Comparison of ENCODE assay signal across 15 cellular contexts in the genomic region with DNA sequence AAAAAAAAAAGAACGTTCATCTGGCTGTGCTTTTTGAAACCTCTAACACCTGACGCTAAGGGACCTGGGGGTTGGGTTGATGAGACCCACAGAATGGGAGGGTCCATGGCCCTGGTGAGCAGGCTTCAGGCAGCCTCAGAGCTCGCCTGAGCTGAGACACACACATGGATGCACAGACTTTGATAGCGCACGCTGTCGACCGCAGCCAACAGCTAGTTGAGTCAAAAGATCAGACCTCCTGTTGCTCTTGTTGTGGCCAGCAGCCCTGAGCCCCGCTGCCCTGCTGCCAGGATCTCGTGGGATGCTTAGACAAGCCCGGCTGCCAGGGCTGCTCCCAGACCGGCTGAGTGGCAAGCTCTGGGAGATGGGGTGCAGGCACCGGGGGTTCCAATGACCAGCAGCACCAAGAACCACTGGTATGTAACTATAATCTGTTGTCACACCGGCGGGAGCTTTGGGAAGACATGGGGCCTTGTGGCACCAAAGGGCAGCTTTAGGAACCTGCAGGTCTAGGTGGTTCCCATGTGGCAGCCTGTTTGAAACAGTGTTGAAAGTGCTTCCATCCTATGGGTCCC. TPM values are rescaled to one million over a fixed set of nuclear protein-coding genes. Genes with fewer than 3 reads are reported as not detected.
DNase-seq lines count a peak whose midpoint lies in the region; ATAC-seq, FAIRE-seq and TF ChIP-seq lines count a peak whose summit lies in the region.
"Had no signal": no experiment of that assay in that cellular context is flagged by ENCODE, and none has a peak within 500 bp of the region (broad histone marks: within the 10 kb centered on the region; RNA-seq: fewer than 3 reads in every experiment).

No MANE protein-coding gene starts in this region.

- peaks cover 91% of the 10 kb centered on the region for H3K4me1 Mint-ChIP-seq in stimulated activated naive CD8-positive, alpha-beta T cell treated with anti-CD3 and anti-CD28 coated beads, Interleukin-15, amount 100 ng/mL, for 72 hours
- peaks cover 27% of the 10 kb centered on the region for H3K4me1 Mint-ChIP-seq in activated naive CD8-positive, alpha-beta T cell treated with anti-CD3 and anti-CD28 coated beads for 36 hours

- no peak overlapping the region for H3K27ac ChIP-seq in H1 (ENCODE audit: low read depth, low read length)

- no peak overlapping the region for H3K14ac ChIP-seq in H1 (ENCODE audit: insufficient read length)

- H2BK15ac ChIP-seq in H1 (ENCODE audit: low read length): no peak overlapping the region; the same call in 1 of the 2 replicates

- H4K91ac ChIP-seq in H1 (replicated peaks; ENCODE audit: insufficient read length, low read length): peak overlapping the region; percentile 42

- WGBS in H1 (ENCODE audit: extremely low coverage in 1 of 2, insufficient coverage in 1 of 2, insufficient read length in 1 of 2, insufficient replicate concordance in 2 of 2, low coverage in 1 of 2, low lambda C conversion rate in 2 of 2, missing lambda C conversion rate in 1 of 2), 2 experiments: 90% methylated on average over 12 of the region's 14 CpGs; no CpG with 5 or more reads in 1 of the 2 experiments

- no peak overlapping the region for H2AK5ac ChIP-seq in H1 (ENCODE audit: low read depth, low read length)

- peak overlapping the region; percentile 16 for H4K5ac ChIP-seq in H1 (ENCODE audit: insufficient read length, low read depth, low read length)

- H3K79me1 ChIP-seq in H1 (ENCODE audit: low read depth, low read length): no peaks in the 10 kb centered on the region

- H3K27ac Mint-ChIP-seq in stimulated activated naive CD8-positive, alpha-beta T cell treated with anti-CD3 and anti-CD28 coated beads, Interleukin-15, amount 100 ng/mL, for 72 hours: peak overlapping the region in 1 of 2 donors; percentile 28
- H3K27ac Mint-ChIP-seq in activated naive CD8-positive, alpha-beta T cell treated with anti-CD3 and anti-CD28 coated beads for 36 hours: peak overlapping the region; percentile 71
- H3K27ac Mint-ChIP-seq: CD14-positive monocyte had no signal

- H2BK12ac ChIP-seq in H1 (ENCODE audit: low read depth, low read length): peak overlapping the region; percentile 85; the same call in 1 of the 2 replicates

- H3K27me3 ChIP-seq in H1 (replicated peaks in 1 of 4; ENCODE audit: control insufficient read depth in 3 of 4, extremely low read depth in 1 of 4, insufficient read depth in 3 of 4, low read length in 3 of 4): no peaks in the 10 kb centered on the region; a peak in 1 of 7 replicates

- H3K56ac ChIP-seq in H1 (replicated peaks; ENCODE audit: insufficient read length, low read depth, low read length): no peak overlapping the region

- peaks cover 0 to 9% (median 4%) of the 10 kb centered on the region in 4 experiments; a peak in 5 of 7 replicates for H3K4me1 ChIP-seq in H1 (replicated peaks in 1 of 4; ENCODE audit: control insufficient read depth in 3 of 4, insufficient read depth in 4 of 4, low read length in 3 of 4)

- TF ChIP-seq RAD21 in H1 (IDR thresholded peaks at IDR 0.05 in 1 of 2, conservative IDR thresholded peaks at IDR 0.05 in 1 of 2; ENCODE audit: low read depth in 2 of 2, low read length in 2 of 2): no peak

- H3K4ac ChIP-seq in H1 (replicated peaks; ENCODE audit: insufficient read length, low read depth, low read length): no peak overlapping the region

- H3K4me3 Mint-ChIP-seq in stimulated activated naive CD8-positive, alpha-beta T cell treated with anti-CD3 and anti-CD28 coated beads, Interleukin-15, amount 100 ng/mL, for 72 hours: no peak overlapping the region
- H3K4me3 Mint-ChIP-seq in activated naive CD8-positive, alpha-beta T cell treated with anti-CD3 and anti-CD28 coated beads for 36 hours: no peak overlapping the region
- H3K4me3 Mint-ChIP-seq: CD14-positive monocyte had no signal

- no peak overlapping the region for H3K4me2 ChIP-seq in H1 (ENCODE audit: insufficient read depth in 1 of 2, low read depth in 2 of 2, low read length in 2 of 2)

- no peaks in the 10 kb centered on the region for H3K36me3 ChIP-seq in H1 (ENCODE audit: control insufficient read depth in 2 of 4, insufficient read depth in 4 of 4, low read length in 3 of 4)

- no peak overlapping the region for H3K9ac ChIP-seq in H1 (replicated peaks in 1 of 4; ENCODE audit: extremely low read depth in 1 of 4, low read depth in 3 of 4, low read length in 3 of 4)

- H3K27me3 Mint-ChIP-seq in stimulated activated naive CD8-positive, alpha-beta T cell treated with anti-CD3 and anti-CD28 coated beads, Interleukin-15, amount 100 ng/mL, for 72 hours: no peaks in the 10 kb centered on the region
- H3K27me3 Mint-ChIP-seq in activated naive CD8-positive, alpha-beta T cell treated with anti-CD3 and anti-CD28 coated beads for 36 hours: no peaks in the 10 kb centered on the region

- H3K23me2 ChIP-seq in H1 (ENCODE audit: low read depth, low read length): no peaks in the 10 kb centered on the region

- H3K79me2 ChIP-seq in H1 (ENCODE audit: control insufficient read depth in 1 of 2, insufficient read depth in 2 of 2, low read length in 2 of 2): no peaks in the 10 kb centered on the region

- no peak for TF ChIP-seq POLR2A in H1 (IDR thresholded peaks at IDR 0.05; ENCODE audit: control extremely low read depth in 1 of 2, low read depth in 2 of 2, low read length in 2 of 2)

- peak overlapping the region; percentile 61; the same call in 1 of the 2 replicates for H2BK20ac ChIP-seq in H1 (ENCODE audit: low read length)

- peak overlapping the region; percentile 75; the same call in 1 of the 2 replicates for H4K8ac ChIP-seq in H1 (ENCODE audit: extremely low read depth, insufficient read depth, low read length)

- no peak overlapping the region for H3K18ac ChIP-seq in H1 (ENCODE audit: extremely low read depth, low read length)

- 0 out of 2 replicates have a peak overlapping the region, but pooled peaks have one; percentile 2 for H2BK5ac ChIP-seq in H1 (ENCODE audit: low read depth, low read length)

- peaks cover 9% of the 10 kb centered on the region for H3K36me3 Mint-ChIP-seq in activated naive CD8-positive, alpha-beta T cell treated with anti-CD3 and anti-CD28 coated beads for 36 hours

- peaks cover 0 to under 1% of the 10 kb centered on the region in 2 experiments; a peak in 2 of 4 replicates for H3K9me3 ChIP-seq in H1 (ENCODE audit: insufficient read depth in 2 of 2, low read depth in 1 of 2, low read length in 1 of 2)

- POLR2A ChIA-PET in H1 (lab: Charles Lee; ENCODE audit: partially characterized antibody): interaction anchor here (0.6 to 1.2 kb wide), 2 partner anchors 12 to 16 kb away, joined by 3 to 7 read pairs; no protein-coding TSS in a partner anchor

- FAIRE-seq in H1 (lab: Jason Lieb, UNC): no peak

- TF ChIP-seq EP300 in H1 (IDR thresholded peaks at IDR 0.05; ENCODE audit: borderline replicate concordance in 1 of 2, low read depth in 2 of 2, low read length in 2 of 2): no peak

- H2BK120ac ChIP-seq in H1 (replicated peaks; ENCODE audit: low read depth, low read length): no peak overlapping the region

- CTCF ChIA-PET in H1 (lab: Charles Lee; ENCODE audit: partially characterized antibody): interaction anchor here (0.6 to 4.3 kb wide), 4 partner anchors 13 to 75 kb away, joined by 3 to 29 read pairs (median 4); no protein-coding TSS in a partner anchor

- no peak overlapping the region for H3K23ac ChIP-seq in H1 (ENCODE audit: insufficient read length)

- peaks cover 6 to 7% of the 10 kb centered on the region in 2 donors for H3K9me3 Mint-ChIP-seq in stimulated activated naive CD8-positive, alpha-beta T cell treated with anti-CD3 and anti-CD28 coated beads, Interleukin-15, amount 100 ng/mL, for 72 hours
- peaks cover 7% of the 10 kb centered on the region for H3K9me3 Mint-ChIP-seq in activated naive CD8-positive, alpha-beta T cell treated with anti-CD3 and anti-CD28 coated beads for 36 hours

- no peak overlapping the region for H3K4me3 ChIP-seq in H1 (ENCODE audit: extremely low read depth in 1 of 4, insufficient read depth in 2 of 4, low read depth in 3 of 4, low read length in 4 of 4)

- TF ChIP-seq CTCF in H1 (IDR thresholded peaks at IDR 0.05; ENCODE audit: control extremely low read depth in 1 of 3, insufficient read depth in 1 of 3, low read depth in 1 of 3, low read length in 3 of 3): no peak

- ATAC-seq in stimulated activated naive CD8-positive, alpha-beta T cell treated with anti-CD3 and anti-CD28 coated beads, Interleukin-15, amount 100 ng/mL, for 72 hours: peak; percentile 47
- ATAC-seq in stimulated activated naive CD8-positive, alpha-beta T cell treated with anti-CD3 and anti-CD28 coated beads, Interleukin-15, Interleukin-2, amounts not matched to agents 100 U/mL and 50 U/mL, for 24 hours: no peak
- ATAC-seq in activated CD4-positive, CD25-positive, alpha-beta regulatory T cell treated with anti-CD3 and anti-CD28 coated beads, Interleukin-2, amount 50 U/mL, for 24 hours: no peak

- DNase-seq in stimulated activated naive CD8-positive, alpha-beta T cell treated with anti-CD3 and anti-CD28 coated beads, Interleukin-15, amount 100 ng/mL, for 72 hours: no peak
- no peak for DNase-seq in stimulated activated naive CD8-positive, alpha-beta T cell treated with anti-CD3 and anti-CD28 coated beads, Interleukin-15, Interleukin-2, amounts not matched to agents 100 U/mL and 50 U/mL, for 24 hours
- DNase-seq in activated naive CD8-positive, alpha-beta T cell treated with anti-CD3 and anti-CD28 coated beads for 36 hours: peak; percentile 44
- DNase-seq in H1 (ENCODE audit: low read depth in 1 of 2, low spot score in 2 of 2) (no peak), SKM-1 treated with dmso at 0.1 percent for 144 hours (lab: John Stamatoyannopoulos, UW; ENCODE audit: unreplicated experiment) (no peak), NCI-H446 (lab: John Stamatoyannopoulos, UW) (no peak)
- DNase-seq: DMS79, Karpas-422, NCI-H1417 treated with DMSO at 0.1 percent for 48 hours, NCI-H187 treated with DMSO at 0.1 percent for 48 hours, NCI-H2227 treated with DMSO at 0.1 percent for 48 hours, NCI-H524 treated with DMSO at 0.1 percent for 48 hours, SHP77 had no signal

- no peaks in the 10 kb centered on the region for H4K20me1 ChIP-seq in H1 (replicated peaks in 1 of 2; ENCODE audit: control insufficient read depth in 1 of 2, insufficient read depth in 2 of 2, low read length in 2 of 2)

- H2AFZ ChIP-seq in H1 (ENCODE audit: low read length): no peak overlapping the region

TF ChIP-seq in H1, 55 proteins besides CTCF, POLR2A, EP300 and RAD21 (continues in another document):
- TF ChIP-seq TEAD4 (IDR thresholded peaks at IDR 0.05; ENCODE audit: low read depth, low read length) (no peak), SIX5 (IDR thresholded peaks at IDR 0.05; ENCODE audit: low read depth, low read length) (no peak)

RNA-seq across cellular contexts. Expression of a gene that starts 20.0 kb away (rescaled TPM):
- 10 to 100 TPM; 10.4 to 11.3 TPM for total RNA-seq in activated naive CD8-positive, alpha-beta T cell treated with anti-CD3 and anti-CD28 coated beads for 36 hours
- total RNA-seq in H1 (2021; fragmentation: NEBNext Ultra II Directional; extraction: Animal tissue kit (Norgen Biotek cat#: 25700)): 19.0 and 19.6 TPM in 2 replicates
- 9.6 and 13.6 TPM in 2 replicates for polyA plus RNA-seq in H1 (2011; rRNA removed)
- 14.1 TPM for polyA plus RNA-seq in H1 (2011; cell fraction: cytosol; rRNA removed)
- 14.5 TPM for polyA plus RNA-seq in H1 (2011; cell fraction: nucleus; rRNA removed)
- 12.3 to 15.0 TPM (median 12.8 TPM) in 4 replicates for polyA plus RNA-seq in H1 (2012, experiment 1 of 2)
- polyA plus RNA-seq in H1 (2012, experiment 2 of 2): 6.5 TPM
- 6.0 TPM for polyA plus RNA-seq in H1 (2013, experiment 1 of 2)
- polyA plus RNA-seq in H1 (2013, experiment 2 of 2): 5.3 TPM
- polyA minus RNA-seq in H1 (2011; rRNA and poly(A)+ RNA removed): 15.7 and 18.2 TPM in 2 replicates
- polyA minus RNA-seq in H1 (2011; cell fraction: cytosol; rRNA and poly(A)+ RNA removed): 18.6 TPM
- 16.5 TPM for polyA minus RNA-seq in H1 (2011; cell fraction: nucleus; rRNA and poly(A)+ RNA removed)
